ENCODE assay signal across 20 cellular contexts in the genomic region with DNA sequence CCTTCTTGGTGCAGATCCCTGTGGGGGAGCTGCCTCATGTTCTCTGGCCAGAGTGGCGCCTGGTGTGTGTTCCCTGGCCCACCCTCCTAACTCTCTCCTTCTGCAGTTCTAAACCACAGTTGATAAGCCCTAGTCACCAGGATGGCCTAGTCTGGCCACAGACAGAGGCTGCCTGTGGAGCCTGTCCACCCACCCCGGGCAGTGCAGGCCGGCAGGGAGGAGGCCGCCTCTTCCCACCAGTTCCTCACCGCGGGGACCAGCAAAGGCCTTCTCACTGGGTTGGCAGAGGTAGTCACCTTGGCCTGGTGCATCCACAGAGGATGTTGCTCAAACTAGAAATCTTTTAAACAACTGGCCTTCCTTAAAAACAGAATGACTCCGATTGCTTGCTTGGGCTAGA.
A peak's percentile ranks its signal among the peaks of the same experiment; 100 is the strongest.
DNase-seq lines count a peak whose midpoint lies in the region; ATAC-seq and TF ChIP-seq lines count a peak whose summit lies in the region.
"Had no signal": no experiment of that assay in that cellular context is flagged by ENCODE, and none has a peak within 500 bp of the region (broad histone marks: within the 10 kb centered on the region; RNA-seq: fewer than 3 reads in every experiment).

No MANE protein-coding gene starts in this region.

- H3K36me3 ChIP-seq in aorta (ENCODE audit: control insufficient read depth in 1 of 2, insufficient read depth in 2 of 2, low read length in 1 of 2) = no peaks in the 10 kb centered on the region
- H3K36me3 ChIP-seq: BE2C had no signal

- no peak overlapping the region for H3K4me3 ChIP-seq in aorta (ENCODE audit: low read length in 2 of 2)
- H3K4me3 ChIP-seq: GM12878, GM23248 had no signal

- no peaks in the 10 kb centered on the region for H3K36me3 Mint-ChIP-seq in chondrocyte (ENCODE audit: low read depth)
- no peaks in the 10 kb centered on the region for H3K36me3 Mint-ChIP-seq in neural crest cell (ENCODE audit: low read depth)
- no peaks in the 10 kb centered on the region for H3K36me3 Mint-ChIP-seq in stimulated activated effector memory CD8-positive, alpha-beta T cell treated with anti-CD3 and anti-CD28 coated beads, Interleukin-12 subunit alpha, Interleukin-12 subunit beta, amount 100 ng/mL, for 72 hours
- H3K36me3 Mint-ChIP-seq in osteocyte (ENCODE audit: unreplicated experiment) = no peaks in the 10 kb centered on the region
- H3K36me3 Mint-ChIP-seq: CD4-positive, CD25-positive, alpha-beta regulatory T cell; CD8-positive, alpha-beta memory T cell had no signal

- DNase-seq in chondrocyte (ENCODE audit: low spot score) (peak; percentile 73), neural crest cell (ENCODE audit: low read depth, low spot score) (no peak), aorta (peak in 1 of 2 donors; percentile 32), osteocyte (ENCODE audit: extremely low spot score, unreplicated experiment) (no peak), inferior parietal cortex (ENCODE audit: extremely low spot score) (no peak)
- no peak for DNase-seq in stimulated activated effector memory CD8-positive, alpha-beta T cell treated with anti-CD3 and anti-CD28 coated beads, Interleukin-12 subunit alpha, Interleukin-12 subunit beta, amount 100 ng/mL, for 72 hours (ENCODE audit: low spot score in 2 of 2)
- DNase-seq: ACHN; BE2C; C1 segment of cervical spinal cord; CD4-positive, CD25-positive, alpha-beta regulatory T cell; CD8-positive, alpha-beta memory T cell; COR-L47; DMS 273 treated with DMSO at 0.1 percent for 48 hours; DND-41; EL; GM23248; HFFc6 had no signal

- peaks cover 3% of the 10 kb centered on the region for H3K27me3 Mint-ChIP-seq in chondrocyte (ENCODE audit: low read depth)
- H3K27me3 Mint-ChIP-seq in neural crest cell (ENCODE audit: low read depth) = no peaks in the 10 kb centered on the region
- H3K27me3 Mint-ChIP-seq in osteocyte (ENCODE audit: unreplicated experiment) = no peaks in the 10 kb centered on the region
- H3K27me3 Mint-ChIP-seq: CD4-positive, CD25-positive, alpha-beta regulatory T cell had no signal

- no peaks in the 10 kb centered on the region for H3K4me1 ChIP-seq in aorta (ENCODE audit: control insufficient read depth in 1 of 2, insufficient read depth in 2 of 2, low read length in 2 of 2)
- H3K4me1 ChIP-seq: BE2C had no signal

- H3K9me3 Mint-ChIP-seq in chondrocyte (ENCODE audit: low read depth) = no peaks in the 10 kb centered on the region
- no peaks in the 10 kb centered on the region for H3K9me3 Mint-ChIP-seq in neural crest cell
- H3K9me3 Mint-ChIP-seq in stimulated activated effector memory CD8-positive, alpha-beta T cell treated with anti-CD3 and anti-CD28 coated beads, Interleukin-12 subunit alpha, Interleukin-12 subunit beta, amount 100 ng/mL, for 72 hours = peaks cover 7% of the 10 kb centered on the region
- H3K9me3 Mint-ChIP-seq in osteocyte (ENCODE audit: unreplicated experiment) = no peaks in the 10 kb centered on the region
- H3K9me3 Mint-ChIP-seq: HFFc6 had no signal

- TF ChIP-seq CTCF in chondrocyte (IDR thresholded peaks at IDR 0.05) (no peak), neural crest cell (conservative IDR thresholded peaks at IDR 0.05) (no peak), osteocyte (IDR thresholded peaks at IDR 0.05) (no peak)

- H3K4me1 Mint-ChIP-seq in chondrocyte (ENCODE audit: low read depth) (no peaks in the 10 kb centered on the region), neural crest cell (no peaks in the 10 kb centered on the region), osteocyte (ENCODE audit: unreplicated experiment) (no peaks in the 10 kb centered on the region)
- H3K4me1 Mint-ChIP-seq in stimulated activated effector memory CD8-positive, alpha-beta T cell treated with anti-CD3 and anti-CD28 coated beads, Interleukin-12 subunit alpha, Interleukin-12 subunit beta, amount 100 ng/mL, for 72 hours = no peaks in the 10 kb centered on the region
- H3K4me1 Mint-ChIP-seq: CD4-positive, CD25-positive, alpha-beta regulatory T cell; CD8-positive, alpha-beta memory T cell had no signal

- no peak overlapping the region for H3K27ac ChIP-seq in aorta (ENCODE audit: low read depth in 1 of 2, low read length in 2 of 2)
- H3K27ac ChIP-seq: GM23248 had no signal

- intact Hi-C loops in aorta (cut with DNase I) = no loop called here

- peak; percentile 8 for ATAC-seq in stimulated activated effector memory CD8-positive, alpha-beta T cell treated with anti-CD3 and anti-CD28 coated beads, Interleukin-12 subunit alpha, Interleukin-12 subunit beta, amount 100 ng/mL, for 72 hours
- ATAC-seq in aorta (ENCODE audit: low FRiP score) = peak; percentile 53
- no peak for ATAC-seq in GM21576 (IDR thresholded peaks at IDR 0.05; ENCODE audit: unreplicated experiment)
- ATAC-seq: GM12878, HCT116 had no signal

- WGBS in aorta, 2 donors = 86 to 90% methylated on average over 7 of the region's 7 CpGs

- no peak overlapping the region for H3K4me3 Mint-ChIP-seq in chondrocyte (ENCODE audit: unreplicated experiment)
- H3K4me3 Mint-ChIP-seq in neural crest cell = no peak overlapping the region
- no peak overlapping the region for H3K4me3 Mint-ChIP-seq in stimulated activated effector memory CD8-positive, alpha-beta T cell treated with anti-CD3 and anti-CD28 coated beads, Interleukin-12 subunit alpha, Interleukin-12 subunit beta, amount 100 ng/mL, for 72 hours
- no peak overlapping the region for H3K4me3 Mint-ChIP-seq in osteocyte (ENCODE audit: unreplicated experiment)
- H3K4me3 Mint-ChIP-seq: CD4-positive, CD25-positive, alpha-beta regulatory T cell; CD8-positive, alpha-beta memory T cell; HFFc6 had no signal

- no peaks in the 10 kb centered on the region for H3K9me3 ChIP-seq in aorta (ENCODE audit: control insufficient read depth, low read length)
- H3K9me3 ChIP-seq: BE2C had no signal

- H3K27me3 ChIP-seq in aorta (ENCODE audit: control insufficient read depth in 1 of 2, insufficient read depth in 2 of 2, low read length in 1 of 2) = peaks cover 0 to 2% of the 10 kb centered on the region in 2 donors
- H3K27me3 ChIP-seq: BE2C had no signal

- no peak overlapping the region for H3K27ac Mint-ChIP-seq in chondrocyte (ENCODE audit: unreplicated experiment)
- H3K27ac Mint-ChIP-seq in neural crest cell (ENCODE audit: unreplicated experiment) = peak overlapping the region; percentile 51
- no peak overlapping the region for H3K27ac Mint-ChIP-seq in stimulated activated effector memory CD8-positive, alpha-beta T cell treated with anti-CD3 and anti-CD28 coated beads, Interleukin-12 subunit alpha, Interleukin-12 subunit beta, amount 100 ng/mL, for 72 hours
- no peak overlapping the region for H3K27ac Mint-ChIP-seq in osteocyte (ENCODE audit: unreplicated experiment)
- H3K27ac Mint-ChIP-seq: CD4-positive, CD25-positive, alpha-beta regulatory T cell; CD8-positive, alpha-beta memory T cell; HFFc6 had no signal
